Comparison of ENCODE assay signal across 36 cellular contexts in genomic region chr19:6570754-6571153, GRCh38.
"Had no signal": no experiment of that assay in that cellular context is flagged by ENCODE, and none has a peak within 500 bp of the region (broad histone marks: within the 10 kb centered on the region; RNA-seq: fewer than 3 reads in every experiment).

No MANE protein-coding gene starts in this region.

- DNase-seq: Karpas-422, Kasumi-1, MG63, MM.1S, MV-4-11, NCI-H1048, NCI-H1092, NCI-H1092 treated with DMSO at 0.1 percent for 48 hours, NCI-H1105, NCI-H1105 treated with DMSO at 0.1 percent for 48 hours, NCI-H1417, NCI-H1417 treated with DMSO at 0.1 percent for 48 hours, NCI-H1436, NCI-H1436 treated with DMSO at 0.1 percent for 48 hours, NCI-H146, NCI-H1694, NCI-H1694 treated with DMSO at 0.1 percent for 48 hours, NCI-H187, NCI-H187 treated with DMSO at 0.1 percent for 48 hours, NCI-H1930, NCI-H2029, NCI-H2029 treated with DMSO at 0.1 percent for 48 hours, NCI-H2081, NCI-H2081 treated with DMSO at 0.1 percent for 48 hours, NCI-H2107, NCI-H2171, NCI-H2171 treated with DMSO at 0.1 percent for 48 hours, NCI-H2227 treated with DMSO at 0.1 percent for 48 hours, NCI-H226, NCI-H345, NCI-H446, NCI-H446 treated with DMSO at 0.1 percent for 48 hours, NCI-H510A, NCI-H510A treated with DMSO at 0.1 percent for 48 hours, NCI-H524, NCI-H524 treated with DMSO at 0.1 percent for 48 hours had no signal

- H3K27me3 ChIP-seq: MG63 had no signal

- H3K36me3 ChIP-seq: MG63 had no signal

- H3K4me3 ChIP-seq: MG63 had no signal
